24 cellular contexts compared by ENCODE assay signal in the genomic region with DNA sequence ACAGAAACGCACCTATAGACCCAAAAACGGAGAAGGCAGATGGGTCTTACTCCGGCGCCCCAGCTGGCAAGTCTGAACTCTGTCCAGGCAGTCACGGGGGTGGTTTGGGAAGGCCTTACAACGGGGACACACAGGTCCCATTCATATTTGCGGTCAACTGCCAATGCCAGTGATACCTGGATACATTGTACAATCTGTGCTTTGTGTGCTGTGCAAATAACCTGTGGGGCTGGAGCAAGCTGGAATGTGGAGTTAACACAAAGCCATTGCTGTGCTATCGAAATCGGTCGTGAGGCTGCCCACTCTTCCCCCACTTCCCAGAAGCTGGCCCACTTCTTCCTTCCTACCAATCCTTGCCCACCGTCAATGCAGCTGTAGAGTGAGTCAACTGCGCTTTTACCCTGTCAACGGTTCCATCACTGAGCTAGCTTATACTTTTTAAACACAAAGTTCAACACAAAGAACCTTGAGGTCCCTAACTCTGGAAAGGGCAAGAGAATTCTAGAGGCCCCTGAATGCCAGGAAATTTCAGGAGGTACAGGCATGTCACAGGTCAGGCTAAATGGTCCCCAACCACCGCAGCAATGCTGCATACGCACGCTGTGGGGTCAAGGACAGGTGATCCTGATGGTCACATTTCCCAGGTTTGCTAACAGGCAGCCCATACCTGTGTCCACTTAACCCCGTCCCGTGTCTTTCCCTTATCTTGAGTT.
DNase-seq lines count a peak whose midpoint lies in the region; ATAC-seq and TF ChIP-seq lines count a peak whose summit lies in the region.
"Had no signal": no experiment of that assay in that cellular context is flagged by ENCODE, and none has a peak within 500 bp of the region (broad histone marks: within the 10 kb centered on the region; RNA-seq: fewer than 3 reads in every experiment).

No MANE protein-coding gene starts in this region.

- DNase-seq in HuH-7 (ENCODE audit: low spot score) (peak; percentile 88), SW480 (ENCODE audit: low spot score) (peak; percentile 95), mesothelial cell of epicardium (ENCODE audit: low spot score in 2 of 2, unreplicated experiment in 2 of 2) (no peak), upper lobe of right lung (no peak), NCI-H82 treated with DMSO at 0.1 percent for 48 hours (lab: John Stamatoyannopoulos, UW; ENCODE audit: unreplicated experiment) (no peak), Karpas-422 (no peak), foreskin fibroblast (no peak)
- DNase-seq: activated CD4-positive, alpha-beta T cell treated with anti-CD3 and anti-CD28 coated beads for 36 hours; activated effector memory CD4-positive, alpha-beta T cell treated with Interleukin-2 at 50 U/mL for 16 hours; activated naive CD8-positive, alpha-beta T cell treated with anti-CD3 and anti-CD28 coated beads for 36 hours; activated T-cell treated with anti-CD3 and anti-CD28 coated beads for 4 hours; C1 segment of cervical spinal cord; gastrocnemius medialis; hippocampal formation; Kasumi-1; NCI-H1694; NCI-H510A treated with DMSO at 0.1 percent for 48 hours; Peyer's patch; stimulated activated CD4-positive, alpha-beta T cell treated with anti-CD3 and anti-CD28 coated beads, Interleukin-4, amount 100 ng/mL, for 1 hour; T-helper 17 cell had no signal

- no peaks in the 10 kb centered on the region for H3K9me2 ChIP-seq in Karpas-422 (replicated peaks; ENCODE audit: insufficient read depth, low read length)

- H3K4me3 ChIP-seq in upper lobe of right lung (no peak overlapping the region), Karpas-422 (ENCODE audit: low read length) (no peak overlapping the region), foreskin fibroblast (ENCODE audit: low read depth in 1 of 2, low read length in 2 of 2) (no peak overlapping the region)
- H3K4me3 ChIP-seq: gastrocnemius medialis, GM23338, Peyer's patch, upper lobe of left lung had no signal

- H3K4me1 ChIP-seq in upper lobe of right lung = peaks cover 21% of the 10 kb centered on the region
- H3K4me1 ChIP-seq in Karpas-422 (ENCODE audit: low read length) = no peaks in the 10 kb centered on the region

- H3K4me3 Mint-ChIP-seq in mesothelial cell of epicardium = no peak overlapping the region
- H3K4me3 Mint-ChIP-seq: activated CD4-positive, alpha-beta T cell treated with anti-CD3 and anti-CD28 coated beads for 36 hours; activated naive CD8-positive, alpha-beta T cell treated with anti-CD3 and anti-CD28 coated beads for 36 hours; central memory CD8-positive, alpha-beta T cell; GM23338; natural killer cell treated with Interleukin-12 subunit alpha and Interleukin-12 subunit beta and Interleukin-15 and Interleukin-18, amount 100 ng/mL, for 72 hours; T-helper 17 cell had no signal

- H3K9me3 ChIP-seq in upper lobe of right lung (no peaks in the 10 kb centered on the region), Karpas-422 (ENCODE audit: low read length) (no peaks in the 10 kb centered on the region)
- H3K9me3 ChIP-seq: gastrocnemius medialis, Peyer's patch, upper lobe of left lung had no signal

- no peak overlapping the region for H3K4me2 ChIP-seq in Karpas-422 (ENCODE audit: low read depth, low read length, poor library complexity, severe bottlenecking)
- H3K4me2 ChIP-seq: GM23338 had no signal

- H3K36me3 ChIP-seq in upper lobe of right lung = no peaks in the 10 kb centered on the region
- no peaks in the 10 kb centered on the region for H3K36me3 ChIP-seq in Karpas-422 (ENCODE audit: insufficient read depth, low read length)
- H3K36me3 ChIP-seq: gastrocnemius medialis, Peyer's patch, upper lobe of left lung had no signal

- no peaks in the 10 kb centered on the region for H4K20me1 ChIP-seq in Karpas-422 (ENCODE audit: insufficient read depth, low read depth, low read length)

- ATAC-seq in upper lobe of right lung = peak; percentile 59
- ATAC-seq: activated CD4-positive, alpha-beta T cell treated with anti-CD3 and anti-CD28 coated beads for 36 hours; gastrocnemius medialis; GM23338; natural killer cell treated with Interleukin-12 subunit alpha and Interleukin-12 subunit beta and Interleukin-15 and Interleukin-18, amount 100 ng/mL, for 72 hours; T-helper 17 cell had no signal

- no peaks in the 10 kb centered on the region for H3K27me3 ChIP-seq in upper lobe of right lung
- no peaks in the 10 kb centered on the region for H3K27me3 ChIP-seq in Karpas-422 (ENCODE audit: low read length)
- H3K27me3 ChIP-seq: gastrocnemius medialis, Peyer's patch, upper lobe of left lung had no signal

- H3K4me1 Mint-ChIP-seq in mesothelial cell of epicardium = peaks cover 59% of the 10 kb centered on the region
- H3K4me1 Mint-ChIP-seq: GM23338 had no signal

- H3K79me2 ChIP-seq in Karpas-422 (ENCODE audit: low read length) = no peaks in the 10 kb centered on the region

- no peak for TF ChIP-seq CTCF in mesothelial cell of epicardium (IDR thresholded peaks at IDR 0.05; ENCODE audit: unreplicated experiment)
- no peak for TF ChIP-seq CTCF in upper lobe of right lung (IDR thresholded peaks at IDR 0.05)
- TF ChIP-seq CTCF in foreskin fibroblast (IDR thresholded peaks at IDR 0.05; ENCODE audit: low read depth, low read length) = no peak

- no peak overlapping the region for H3K9ac ChIP-seq in Karpas-422 (ENCODE audit: low read length)

- no peak overlapping the region for H2AFZ ChIP-seq in Karpas-422 (ENCODE audit: low read length)
- H2AFZ ChIP-seq: GM23338 had no signal

- intact Hi-C loops in upper lobe of right lung (cut with DNase I) = no loop called here

- H3K9me3 Mint-ChIP-seq in mesothelial cell of epicardium = no peaks in the 10 kb centered on the region
- H3K9me3 Mint-ChIP-seq: central memory CD8-positive, alpha-beta T cell had no signal

- no peaks in the 10 kb centered on the region for H3K36me3 Mint-ChIP-seq in mesothelial cell of epicardium
- H3K36me3 Mint-ChIP-seq: activated naive CD8-positive, alpha-beta T cell treated with anti-CD3 and anti-CD28 coated beads for 36 hours; natural killer cell treated with Interleukin-12 subunit alpha and Interleukin-12 subunit beta and Interleukin-15 and Interleukin-18, amount 100 ng/mL, for 72 hours had no signal

- H3K27me3 Mint-ChIP-seq in mesothelial cell of epicardium (ENCODE audit: low read depth) = no peaks in the 10 kb centered on the region
- H3K27me3 Mint-ChIP-seq: activated CD4-positive, alpha-beta T cell treated with anti-CD3 and anti-CD28 coated beads for 36 hours; central memory CD8-positive, alpha-beta T cell; natural killer cell treated with Interleukin-12 subunit alpha and Interleukin-12 subunit beta and Interleukin-15 and Interleukin-18, amount 100 ng/mL, for 72 hours; T-helper 17 cell had no signal

- H3K27ac ChIP-seq in upper lobe of right lung (no peak overlapping the region), Karpas-422 (ENCODE audit: low read length) (no peak overlapping the region)
- H3K27ac ChIP-seq: gastrocnemius medialis, Peyer's patch had no signal

- peak overlapping the region; percentile 33 for H3K27ac Mint-ChIP-seq in mesothelial cell of epicardium
- H3K27ac Mint-ChIP-seq: activated CD4-positive, alpha-beta T cell treated with anti-CD3 and anti-CD28 coated beads for 36 hours; activated naive CD8-positive, alpha-beta T cell treated with anti-CD3 and anti-CD28 coated beads for 36 hours; GM23338; T-helper 17 cell had no signal

Comparison
In these comparisons a context has a peak if more than half of its experiments do, and no peak if none do; other contexts are left out.
1. DNase-seq: peak in HuH-7 (single experiment) and SW480 (single experiment); none in mesothelial cell of epicardium (0 of 2), upper lobe of right lung (single experiment), NCI-H82 treated with DMSO at 0.1 percent for 48 hours (single experiment), Karpas-422 (single experiment) and foreskin fibroblast (0 of 2).